Comparison of ENCODE assay signal across 17 cellular contexts in genomic region chr3:482479-482878, GRCh38.
"Had no signal": no experiment of that assay in that cellular context is flagged by ENCODE, and none has a peak within 500 bp of the region (broad histone marks: within the 10 kb centered on the region; RNA-seq: fewer than 3 reads in every experiment).

No MANE protein-coding gene starts in this region.

- H3K27ac ChIP-seq: neural progenitor cell, ovary, right atrium auricular region, stomach had no signal

- H2AFZ ChIP-seq: neural progenitor cell had no signal

- H3K27me3 ChIP-seq: neural progenitor cell, ovary, right atrium auricular region, stomach had no signal

- H3K4me2 ChIP-seq: neural progenitor cell had no signal

- H3K36me3 ChIP-seq: neural progenitor cell, ovary, right atrium auricular region, stomach had no signal

- DNase-seq: cerebellar nuclear complex; effector CD4-positive, alpha-beta T cell; glutamatergic neuron; immature natural killer cell; left colon; mammary epithelial cell; natural killer cell; nucleus accumbens; ovary; small intestine; stimulated activated CD4-positive, alpha-beta T cell treated with anti-CD3 and anti-CD28 coated beads, Interleukin-12 subunit alpha, Interleukin-12 subunit beta, amount 100 ng/mL, for 4 hours; stimulated activated naive CD4-positive, alpha-beta T cell; stomach; substantia nigra; trophoblast cell had no signal

- H3K9ac ChIP-seq: neural progenitor cell had no signal

- ATAC-seq: left colon, natural killer cell had no signal

- H3K4me1 ChIP-seq: neural progenitor cell, right atrium auricular region, stomach had no signal

- H3K9me3 ChIP-seq: ovary had no signal

- H3K4me3 ChIP-seq: neural progenitor cell, ovary, right atrium auricular region, stomach had no signal
